20 cellular contexts compared by ENCODE assay signal in the genomic region with DNA sequence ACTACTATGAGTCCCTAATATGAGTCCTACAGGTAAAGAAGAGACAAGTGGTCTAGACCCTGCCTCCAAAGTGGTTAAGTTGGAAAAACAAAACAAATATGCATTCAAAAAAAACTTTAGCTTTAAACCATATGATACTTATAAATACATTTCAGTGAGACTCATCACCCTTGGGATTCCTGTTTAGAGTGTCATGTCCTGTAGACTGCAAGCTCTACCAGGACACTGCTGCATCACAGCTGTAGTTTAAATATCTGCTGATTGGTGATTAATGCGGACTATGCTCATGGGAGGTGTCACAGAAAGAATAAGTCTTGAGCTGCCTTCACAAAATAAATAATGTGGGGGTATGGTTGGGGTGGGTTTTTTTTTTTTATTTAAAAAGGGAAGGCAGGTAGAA. TPM values are rescaled to one million over a fixed set of nuclear protein-coding genes. Genes with fewer than 3 reads are reported as not detected.
"Had no signal": no experiment of that assay in that cellular context is flagged by ENCODE, and none has a peak within 500 bp of the region (broad histone marks: within the 10 kb centered on the region; RNA-seq: fewer than 3 reads in every experiment).

No MANE protein-coding gene starts in this region.

- DNase-seq: activated CD4-positive, alpha-beta memory T cell treated with anti-CD3 and anti-CD28 coated beads, Interleukin-2, amount 10 ng/mL, durations not matched to agents 7 days and 5 days; activated CD4-positive, alpha-beta T cell treated with anti-CD3 and anti-CD28 coated beads for 4 hours; activated CD4-positive, CD25-positive, alpha-beta regulatory T cell; activated effector memory CD4-positive, alpha-beta T cell treated with anti-CD3 and anti-CD28 coated beads, Interleukin-2, amount 50 U/mL, for 16 hours; activated naive CD4-positive, alpha-beta T cell treated with anti-CD3 and anti-CD28 coated beads, Interleukin-2, amount 10 ng/mL, durations not matched to agents 7 days and 5 days; amygdala; kidney; naive thymus-derived CD8-positive, alpha-beta T cell; retina; stimulated activated CD4-positive, alpha-beta T cell treated with anti-CD3 and anti-CD28 coated beads, Interleukin-4, amount 100 ng/mL, for 24 hours; stimulated activated naive CD4-positive, alpha-beta T cell treated with Interleukin-2 at 50 U/mL for 16 hours; T-helper 17 cell; upper lobe of left lung had no signal

- H3K36me3 ChIP-seq: neural progenitor cell, upper lobe of left lung had no signal

- H3K4me1 ChIP-seq: foreskin keratinocyte, neural progenitor cell, upper lobe of left lung had no signal

- H3K9ac ChIP-seq: neural progenitor cell had no signal

- ATAC-seq: foreskin keratinocyte; left lobe of liver; naive thymus-derived CD8-positive, alpha-beta T cell; T-helper 17 cell had no signal

- H2AFZ ChIP-seq: neural progenitor cell had no signal

- H3K4me3 ChIP-seq: lung, neural progenitor cell, upper lobe of left lung had no signal

- H3K27me3 ChIP-seq: neural progenitor cell, upper lobe of left lung had no signal

- H3K4me2 ChIP-seq: neural progenitor cell had no signal

- H3K27ac ChIP-seq: epithelial cell of prostate, foreskin keratinocyte, neural progenitor cell, upper lobe of left lung had no signal

RNA-seq across cellular contexts. Expression of a gene that starts 8.8 kb away (rescaled TPM):
- total RNA-seq: activated CD4-positive, alpha-beta memory T cell treated with anti-CD3 and anti-CD28 coated beads, Interleukin-2, amount 10 ng/mL, durations not matched to agents 7 days and 5 days; cardiac septum; foreskin keratinocyte; glomerular endothelial cell; naive thymus-derived CD8-positive, alpha-beta T cell; T-helper 17 cell had no signal
- polyA plus RNA-seq: foreskin keratinocyte; naive thymus-derived CD8-positive, alpha-beta T cell had no signal
